Comparison of ENCODE assay signal across 11 cellular contexts in genomic region chr1:42950146-42950480, GRCh38. TPM values are rescaled to one million over a fixed set of nuclear protein-coding genes. Genes with fewer than 3 reads are reported as not detected.
DNase-seq lines count a peak whose midpoint lies in the region; ATAC-seq, FAIRE-seq and TF ChIP-seq lines count a peak whose summit lies in the region.
"Had no signal": no experiment of that assay in that cellular context is flagged by ENCODE, and none has a peak within 500 bp of the region (broad histone marks: within the 10 kb centered on the region; RNA-seq: fewer than 3 reads in every experiment).

No MANE protein-coding gene starts in this region.

- H3K4me3 ChIP-seq in thoracic aorta = no peak overlapping the region
- no peak overlapping the region for H3K4me3 ChIP-seq in pancreas

- no peaks in the 10 kb centered on the region for H3K27me3 Mint-ChIP-seq in activated T-cell treated with anti-CD3 and anti-CD28 coated beads, Interleukin-2, amount 50 U/mL, for 72 hours (ENCODE audit: low read depth)
- no peaks in the 10 kb centered on the region for H3K27me3 Mint-ChIP-seq in activated CD4-positive, alpha-beta memory T cell treated with anti-CD3 and anti-CD28 coated beads for 36 hours
- H3K27me3 Mint-ChIP-seq: dendritic cell treated with granulocyte-macrophage colony-stimulating factor and Interleukin-4, amounts not matched to agents 40 ng/mL and 50 ng/mL, for 4 days had no signal

- POLR2A ChIA-PET in activated CD4-positive, alpha-beta memory T cell treated with anti-CD3 and anti-CD28 coated beads for 36 hours (lab: Charles Lee) = interaction anchor here (1.2 to 1.4 kb wide), 2 partner anchors 12 to 14 kb away, joined by 3 to 6 read pairs; no protein-coding TSS in a partner anchor

- FAIRE-seq in pancreas (lab: Jason Lieb, UNC) = no peak
- FAIRE-seq: TTC549 had no signal

- no peak for DNase-seq in activated T-cell treated with anti-CD3 and anti-CD28 coated beads, Interleukin-2, amount 50 U/mL, for 72 hours
- no peak for DNase-seq in activated T-cell treated with anti-CD3 and anti-CD28 coated beads for 4 hours
- DNase-seq in activated CD4-positive, alpha-beta memory T cell treated with anti-CD3 and anti-CD28 coated beads for 36 hours = no peak
- peak in 1 of 2 donors; percentile 71 for DNase-seq in foreskin keratinocyte
- DNase-seq in thoracic aorta (ENCODE audit: low spot score) = no peak
- no peak for DNase-seq in NCI-H69 (lab: John Stamatoyannopoulos, UW)
- DNase-seq in pancreas = no peak
- DNase-seq: NCI-H2029 had no signal

- peaks cover 6 to 9% of the 10 kb centered on the region in 2 donors for H3K36me3 Mint-ChIP-seq in activated T-cell treated with anti-CD3 and anti-CD28 coated beads, Interleukin-2, amount 50 U/mL, for 72 hours (ENCODE audit: insufficient read depth in 2 of 2)
- peaks cover 27% of the 10 kb centered on the region for H3K36me3 Mint-ChIP-seq in activated CD4-positive, alpha-beta memory T cell treated with anti-CD3 and anti-CD28 coated beads for 36 hours

- ATAC-seq in activated T-cell treated with anti-CD3 and anti-CD28 coated beads, Interleukin-2, amount 50 U/mL, for 72 hours (replicated peaks in 1 of 2) = no peak
- ATAC-seq in foreskin keratinocyte = no peak
- ATAC-seq in thoracic aorta (ENCODE audit: insufficient number of reproducible peaks, low FRiP score, low read depth) = no peak
- no peak for ATAC-seq in pancreas
- ATAC-seq in HG03439 (IDR thresholded peaks at IDR 0.05; ENCODE audit: unreplicated experiment) = no peak

- CTCF ChIA-PET in activated CD4-positive, alpha-beta memory T cell treated with anti-CD3 and anti-CD28 coated beads for 36 hours (lab: Charles Lee) = interaction anchor here (0.7 to 1.7 kb wide), 2 partner anchors 13 to 27 kb away, joined by 4 to 5 read pairs; no protein-coding TSS in a partner anchor

- peak overlapping the region; percentile 13 for H3K27ac Mint-ChIP-seq in activated T-cell treated with anti-CD3 and anti-CD28 coated beads, Interleukin-2, amount 50 U/mL, for 72 hours
- H3K27ac Mint-ChIP-seq in activated CD4-positive, alpha-beta memory T cell treated with anti-CD3 and anti-CD28 coated beads for 36 hours = peak overlapping the region; percentile 43
- H3K27ac Mint-ChIP-seq: dendritic cell treated with granulocyte-macrophage colony-stimulating factor and Interleukin-4, amounts not matched to agents 40 ng/mL and 50 ng/mL, for 4 days had no signal

- TF ChIP-seq CTCF in foreskin keratinocyte (conservative IDR thresholded peaks at IDR 0.05) = no peak
- no peak for TF ChIP-seq CTCF in thoracic aorta (IDR thresholded peaks at IDR 0.05)
- TF ChIP-seq CTCF in pancreas (IDR thresholded peaks at IDR 0.05) = no peak

- peaks cover 79% of the 10 kb centered on the region for H3K4me1 ChIP-seq in foreskin keratinocyte
- H3K4me1 ChIP-seq in thoracic aorta (ENCODE audit: control insufficient read depth in 1 of 2, low read depth in 2 of 2) = peaks cover 32 to 73% of the 10 kb centered on the region in 2 donors
- H3K4me1 ChIP-seq in pancreas = peaks cover 0 to 8% (median 1%) of the 10 kb centered on the region in 3 donors

- intact Hi-C loops in activated CD4-positive, alpha-beta memory T cell treated with anti-CD3 and anti-CD28 coated beads for 36 hours (cut with micrococcal nuclease) = loop anchor here (10.0 kb wide), 1 partner anchor 1685 kb away; no protein-coding TSS in a partner anchor
- intact Hi-C loops in pancreas (cut with DNase I) = no loop called here

- H3K27ac ChIP-seq in foreskin keratinocyte (peak overlapping the region; percentile 0), thoracic aorta (peak overlapping the region; percentile 25 to 33), pancreas (peak overlapping the region in 1 of 4 donors; percentile 12)

- no peaks in the 10 kb centered on the region for H3K27me3 ChIP-seq in foreskin keratinocyte
- no peaks in the 10 kb centered on the region for H3K27me3 ChIP-seq in thoracic aorta (replicated peaks; ENCODE audit: insufficient read depth)
- no peaks in the 10 kb centered on the region for H3K27me3 ChIP-seq in pancreas

- H3K9me3 ChIP-seq in thoracic aorta = no peaks in the 10 kb centered on the region
- no peaks in the 10 kb centered on the region for H3K9me3 ChIP-seq in pancreas

- H3K4me3 Mint-ChIP-seq in activated T-cell treated with anti-CD3 and anti-CD28 coated beads, Interleukin-2, amount 50 U/mL, for 72 hours = peak overlapping the region in 1 of 2 donors; percentile 24
- no peak overlapping the region for H3K4me3 Mint-ChIP-seq in activated CD4-positive, alpha-beta memory T cell treated with anti-CD3 and anti-CD28 coated beads for 36 hours
- H3K4me3 Mint-ChIP-seq: dendritic cell treated with granulocyte-macrophage colony-stimulating factor and Interleukin-4, amounts not matched to agents 40 ng/mL and 50 ng/mL, for 4 days had no signal

- H3K36me3 ChIP-seq in thoracic aorta (no peaks in the 10 kb centered on the region), pancreas (no peaks in the 10 kb centered on the region)

- WGBS in pancreas, 2 donors = 75 to 76% methylated on average over 5 of the region's 5 CpGs

- peaks cover 91% of the 10 kb centered on the region for H3K4me1 Mint-ChIP-seq in activated T-cell treated with anti-CD3 and anti-CD28 coated beads, Interleukin-2, amount 50 U/mL, for 72 hours (ENCODE audit: low read depth)
- H3K4me1 Mint-ChIP-seq in activated CD4-positive, alpha-beta memory T cell treated with anti-CD3 and anti-CD28 coated beads for 36 hours (ENCODE audit: low read depth) = peaks cover 89% of the 10 kb centered on the region

- H3K9me3 Mint-ChIP-seq in activated T-cell treated with anti-CD3 and anti-CD28 coated beads, Interleukin-2, amount 50 U/mL, for 72 hours = no peaks in the 10 kb centered on the region
- H3K9me3 Mint-ChIP-seq in activated CD4-positive, alpha-beta memory T cell treated with anti-CD3 and anti-CD28 coated beads for 36 hours = no peaks in the 10 kb centered on the region
- H3K9me3 Mint-ChIP-seq: dendritic cell treated with granulocyte-macrophage colony-stimulating factor and Interleukin-4, amounts not matched to agents 40 ng/mL and 50 ng/mL, for 4 days had no signal

RNA-seq across cellular contexts. Expression of gene SLC2A1, which starts 8.6 kb away (rescaled TPM):
- total RNA-seq in activated T-cell treated with anti-CD3 and anti-CD28 coated beads, Interleukin-2, amount 50 U/mL, for 72 hours = 10 to 100 TPM; 41.7 to 51.9 TPM
- total RNA-seq in activated CD4-positive, alpha-beta memory T cell treated with anti-CD3 and anti-CD28 coated beads for 36 hours = 10 to 100 TPM; 67.6 to 73.6 TPM
- total RNA-seq in foreskin keratinocyte = 204 and 209 TPM in 2 replicates
- 178 and 182 TPM in 2 replicates for polyA plus RNA-seq in foreskin keratinocyte
- 100 to 1,000 TPM; 119 to 147 TPM for total RNA-seq in thoracic aorta
- total RNA-seq in pancreas = 10 to 100 TPM in 1 of 6 donors, 1 to 10 TPM in 5; 1.6 to 10.9 (median 6.8) TPM
- 1 to 10 TPM; 3.0 to 9.2 TPM for polyA plus RNA-seq in pancreas
